8 cellular contexts compared by ENCODE assay signal in genomic region chrX:23743623-23743971, GRCh38. TPM values are rescaled to one million over a fixed set of nuclear protein-coding genes. Genes with fewer than 3 reads are reported as not detected.
DNase-seq lines count a peak whose midpoint lies in the region; TF ChIP-seq lines count a peak whose summit lies in the region.
"Not testable (repeated sequence)": the region's sequence is repeated elsewhere in the genome, so short reads cannot be mapped to it uniquely, and the experiment has no call there.

No MANE protein-coding gene starts in this region.

- not testable (repeated sequence) for H3K27me3 Mint-ChIP-seq in CD4-positive, alpha-beta memory T cell

- H3K9me3 Mint-ChIP-seq in CD4-positive, alpha-beta memory T cell, result not testable (repeated sequence)

- not testable (repeated sequence) for H3K9me3 ChIP-seq in CD4-positive, alpha-beta memory T cell (ENCODE audit: control insufficient read depth in 1 of 2, low read length in 2 of 2); esophagus (ENCODE audit: control insufficient read depth in 2 of 2, insufficient read depth in 1 of 2, low read depth in 1 of 2, low read length in 1 of 2); liver (ENCODE audit: control insufficient read depth in 4 of 4, low read length in 3 of 4); ovary; thyroid gland

- CTCF ChIA-PET in CD4-positive, alpha-beta memory T cell (lab: Charles Lee; ENCODE audit: partially characterized antibody), result interaction anchor here (0.9 to 4.9 kb wide), 7 partner anchors 9 to 310 kb away, joined by 3 to 16 read pairs (median 5); partner anchors contain the start of genes PRDX4 and SAT1

- TF ChIP-seq POLR2A in ovary (IDR thresholded peaks at IDR 0.05); thyroid gland (IDR thresholded peaks at IDR 0.05): not testable (repeated sequence)

- peak overlapping the region; percentile 83 to 91 (median 88) for H3K4me3 Mint-ChIP-seq in CD4-positive, alpha-beta memory T cell

- POLR2A ChIA-PET in CD4-positive, alpha-beta memory T cell (lab: Charles Lee; ENCODE audit: partially characterized antibody), result interaction anchor here (0.9 to 5.0 kb wide), 9 partner anchors 8 to 311 kb away, joined by 3 to 63 read pairs (median 5); partner anchors contain the start of genes APOO, CXorf58, EIF2S3 and PRDX4

- peak overlapping the region; percentile 93 for H2AFZ ChIP-seq in KMS-11 (ENCODE audit: low read depth)

- intact Hi-C loops in CD4-positive, alpha-beta memory T cell (cut with micrococcal nuclease), result loop anchor here (1.0 to 5.0 kb wide), 2 partner anchors 40 to 76 kb away; partner anchors contain the start of genes PRDX4 and SAT1
- intact Hi-C loops in ovary (cut with DNase I); thyroid gland (cut with DNase I): not testable (repeated sequence)

- in situ Hi-C loops in astrocyte of the cerebellum (cut with HindIII; ENCODE audit: low sequenced_read_pairs), result not testable (repeated sequence)

- H3K36me3 ChIP-seq in CD4-positive, alpha-beta memory T cell (ENCODE audit: insufficient read depth, low read length); KMS-11 (ENCODE audit: insufficient read depth); esophagus (ENCODE audit: control insufficient read depth in 2 of 2, insufficient read depth in 2 of 2, low read length in 1 of 2); liver (ENCODE audit: control insufficient read depth in 4 of 4, insufficient read depth in 3 of 4, low read depth in 1 of 4, low read length in 3 of 4); ovary; thyroid gland: not testable (repeated sequence)

- peak overlapping the region; percentile 58 for H3K27ac ChIP-seq in CD4-positive, alpha-beta memory T cell (ENCODE audit: low read depth, low read length)
- peak overlapping the region; percentile 76 for H3K27ac ChIP-seq in KMS-11
- peak overlapping the region; percentile 59 to 95 for H3K27ac ChIP-seq in esophagus (ENCODE audit: low read depth in 2 of 2, low read length in 1 of 2)
- H3K27ac ChIP-seq in liver (ENCODE audit: low read depth in 1 of 2, low read length in 2 of 2), result peak overlapping the region; percentile 88 to 90
- peak overlapping the region; percentile 62 to 86 for H3K27ac ChIP-seq in ovary
- peak overlapping the region; percentile 41 to 91 (median 84) for H3K27ac ChIP-seq in thyroid gland

- H3K79me2 ChIP-seq in KMS-11 (ENCODE audit: insufficient read depth, low read depth), result not testable (repeated sequence)

- peaks cover 35% of the 10 kb centered on the region for H3K4me1 ChIP-seq in CD4-positive, alpha-beta memory T cell (ENCODE audit: insufficient read depth, low read length)
- H3K4me1 ChIP-seq in KMS-11 (ENCODE audit: low read depth, poor library complexity, severe bottlenecking), result peaks cover 12% of the 10 kb centered on the region
- not testable (repeated sequence) for H3K4me1 ChIP-seq in esophagus (ENCODE audit: control insufficient read depth in 2 of 2, insufficient read depth in 2 of 2, low read length in 1 of 2); liver (ENCODE audit: control insufficient read depth in 4 of 4, insufficient read depth in 4 of 4, low read length in 3 of 4); ovary (ENCODE audit: insufficient read depth); thyroid gland

- not testable (repeated sequence) for TF ChIP-seq RAD21 in liver (IDR thresholded peaks at IDR 0.05)

- peak overlapping the region in 1 of 2 donors; percentile 77 for H3K4me3 ChIP-seq in CD4-positive, alpha-beta memory T cell (ENCODE audit: low read length in 2 of 2)
- H3K4me3 ChIP-seq in KMS-11 (IDR thresholded peaks at IDR 0.05; ENCODE audit: insufficient read depth, low read depth, low read length), result not testable (repeated sequence)
- H3K4me3 ChIP-seq in WI38 (ENCODE audit: low read depth, low read length) (0 out of 2 replicates have a peak overlapping the region, but pooled peaks have one; percentile 73), astrocyte of the cerebellum (ENCODE audit: low read depth, low read length) (peak overlapping the region; percentile 70), esophagus (ENCODE audit: low read depth in 1 of 2, low read length in 2 of 2) (peak overlapping the region in 1 of 2 donors; percentile 89), liver (ENCODE audit: low read depth in 1 of 3, low read length in 3 of 3) (peak overlapping the region; percentile 14 to 61 (median 60)), ovary (peak overlapping the region; percentile 11), thyroid gland (replicated peaks in 1 of 3) (peak overlapping the region in 1 of 3 donors; percentile 64)

- H3K27me3 ChIP-seq in CD4-positive, alpha-beta memory T cell (ENCODE audit: insufficient read depth, low read length); KMS-11 (ENCODE audit: insufficient read depth, low read depth); esophagus (ENCODE audit: control insufficient read depth in 1 of 2, insufficient read depth in 2 of 2, low read length in 2 of 2); liver (ENCODE audit: control insufficient read depth in 4 of 4, insufficient read depth in 4 of 4, low read length in 3 of 4); ovary; thyroid gland: not testable (repeated sequence)

- not testable (repeated sequence) for TF ChIP-seq EP300 in ovary (IDR thresholded peaks at IDR 0.05)

- H3K36me3 Mint-ChIP-seq in CD4-positive, alpha-beta memory T cell, result not testable (repeated sequence)

- WGBS in esophagus, 2 donors, result 55 to 72% methylated on average over 14 of the region's 14 CpGs
- 63% methylated on average over 14 of the region's 14 CpGs for WGBS in liver
- WGBS in ovary, 3 donors, result 61 to 68% (median 67%) methylated on average over 14 of the region's 14 CpGs
- 46 to 69% methylated on average over 12 to 13 of the region's 14 CpGs for WGBS in thyroid gland, 2 donors

- not testable (repeated sequence) for TF ChIP-seq CTCF in KMS-11 (conservative IDR thresholded peaks at IDR 0.05; ENCODE audit: low read depth, low read length); WI38 (IDR thresholded peaks at IDR 0.05; ENCODE audit: low read depth, low read length); astrocyte of the cerebellum (IDR thresholded peaks at IDR 0.05; ENCODE audit: low read depth, low read length, missing control alignments); liver (IDR thresholded peaks at IDR 0.05; ENCODE audit: low read depth, low read length, missing input control); ovary (IDR thresholded peaks at IDR 0.05); thyroid gland (IDR thresholded peaks at IDR 0.05)

- peaks cover 11 to 42% (median 28%) of the 10 kb centered on the region in 4 donors for H3K4me1 Mint-ChIP-seq in CD4-positive, alpha-beta memory T cell

- DNase-seq in CD4-positive, alpha-beta memory T cell; astrocyte of the cerebellum (ENCODE audit: low read depth); ovary; thyroid gland: not testable (repeated sequence)

- H4K20me1 ChIP-seq in KMS-11 (ENCODE audit: insufficient read depth), result not testable (repeated sequence)

- peak overlapping the region; percentile 60 for H3K4me2 ChIP-seq in KMS-11

- peak overlapping the region; percentile 64 to 96 (median 90) for H3K27ac Mint-ChIP-seq in CD4-positive, alpha-beta memory T cell

- H3K9ac ChIP-seq in KMS-11, result peak overlapping the region; percentile 72
- not testable (repeated sequence) for H3K9ac ChIP-seq in liver (ENCODE audit: low read depth in 1 of 2, low read length in 2 of 2)

TF ChIP-seq in liver, 16 proteins besides CTCF, POLR2A, EP300 and RAD21:
- TF ChIP-seq RXRA (IDR thresholded peaks at IDR 0.05), result peak in 1 of 2 donors; percentile 4

RNA-seq across cellular contexts. Expression of gene ACOT9, which starts 0.5 kb away (rescaled TPM):
- total RNA-seq in CD4-positive, alpha-beta memory T cell, result 10 to 100 TPM; 21.2 to 25.2 TPM
- polyA plus RNA-seq in CD4-positive, alpha-beta memory T cell, result 10 to 100 TPM; 22.5 to 28.1 TPM
- polyA plus RNA-seq in esophagus, result 10 to 100 TPM; 10.3 to 11.6 TPM
- 10 to 100 TPM; 10.2 to 16.3 TPM for total RNA-seq in liver
- 10 to 100 TPM in 1 of 2 donors, 1 to 10 TPM in 1; 9.3 to 13.0 TPM for polyA plus RNA-seq in liver
- 10 to 100 TPM; 23.0 to 34.2 (median 28.3) TPM for total RNA-seq in ovary
- polyA plus RNA-seq in ovary, result 10 to 100 TPM; 23.1 to 43.3 TPM
- 10 to 100 TPM; 50.1 to 73.9 (median 62.8) TPM for total RNA-seq in thyroid gland

RNA-seq across cellular contexts. Expression of gene SAT1, which starts 39.4 kb away (rescaled TPM):
- 100 to 1,000 TPM; 139 to 145 TPM for total RNA-seq in CD4-positive, alpha-beta memory T cell
- 100 to 1,000 TPM; 127 to 134 TPM for polyA plus RNA-seq in CD4-positive, alpha-beta memory T cell
- polyA plus RNA-seq in esophagus, result 100 to 1,000 TPM; 250 to 644 TPM
- 100 to 1,000 TPM; 105 to 388 TPM for total RNA-seq in liver
- 100 to 1,000 TPM; 204 to 780 TPM for polyA plus RNA-seq in liver
- 1,000 to 10,000 TPM in 1 of 7 donors, 100 to 1,000 TPM in 4, 10 to 100 TPM in 2; 58.7 to 3,021 (median 142) TPM for total RNA-seq in ovary
- 100 to 1,000 TPM; 227 to 470 TPM for polyA plus RNA-seq in ovary
- total RNA-seq in thyroid gland, result 1,000 to 10,000 TPM in 1 of 4 donors, 100 to 1,000 TPM in 3; 768 to 1,187 (median 831) TPM
